Comparison of ENCODE assay signal across 9 cellular contexts in genomic region chr2:219289537-219290361, GRCh38. TPM values are rescaled to one million over a fixed set of nuclear protein-coding genes. Genes with fewer than 3 reads are reported as not detected.
DNase-seq lines count a peak whose midpoint lies in the region; ATAC-seq and TF ChIP-seq lines count a peak whose summit lies in the region.
"Had no signal": no experiment of that assay in that cellular context is flagged by ENCODE, and none has a peak within 500 bp of the region (broad histone marks: within the 10 kb centered on the region; RNA-seq: fewer than 3 reads in every experiment).

No MANE protein-coding gene starts in this region.

- ATAC-seq in effector memory CD8-positive, alpha-beta T cell (replicated peaks), result no peak
- ATAC-seq in HG03342 (IDR thresholded peaks at IDR 0.05; ENCODE audit: unreplicated experiment), result no peak
- no peak for ATAC-seq in CD8-positive, alpha-beta T cell

- H3K79me2 ChIP-seq in ACC112 (ENCODE audit: control insufficient read depth, insufficient read depth, low read length, unreplicated experiment), result no peaks in the 10 kb centered on the region

- no peaks in the 10 kb centered on the region for H3K36me3 ChIP-seq in ACC112 (ENCODE audit: insufficient read depth, low read length)
- peaks cover 7% of the 10 kb centered on the region for H3K36me3 ChIP-seq in CD8-positive, alpha-beta T cell (ENCODE audit: insufficient read depth, low read length)

- no peak overlapping the region for H3K4me3 Mint-ChIP-seq in effector memory CD8-positive, alpha-beta T cell
- no peak overlapping the region for H3K4me3 Mint-ChIP-seq in activated CD4-positive, alpha-beta memory T cell treated with anti-CD3 and anti-CD28 coated beads, Interleukin-2, amount 10 ng/mL, durations not matched to agents 7 days and 5 days
- no peak overlapping the region for H3K4me3 Mint-ChIP-seq in CD8-positive, alpha-beta T cell

- H3K27ac ChIP-seq in ACC112 (ENCODE audit: low read depth, low read length), result peak overlapping the region; percentile 55; the same call in 1 of the 2 replicates
- H3K27ac ChIP-seq in CD8-positive, alpha-beta T cell (ENCODE audit: low read depth, low read length), result no peak overlapping the region

- POLR2A ChIA-PET in activated CD4-positive, alpha-beta memory T cell treated with anti-CD3 and anti-CD28 coated beads, Interleukin-2, amount 10 ng/mL, durations not matched to agents 7 days and 5 days (lab: Charles Lee), result interaction anchor here (6.0 kb wide), 1 partner anchor 9 kb away, joined by 69 read pairs; the partner anchor contains the start of gene DNAJB2
- POLR2A ChIA-PET in CD8-positive, alpha-beta T cell (lab: Charles Lee), result interaction anchor here (0.7 to 1.9 kb wide), 2 partner anchors 10 to 14 kb away, joined by 3 to 6 read pairs; partner anchors contain the start of gene DNAJB2

- no peaks in the 10 kb centered on the region for H3K27me3 Mint-ChIP-seq in effector memory CD8-positive, alpha-beta T cell
- peaks cover 5% of the 10 kb centered on the region for H3K27me3 Mint-ChIP-seq in activated CD4-positive, alpha-beta memory T cell treated with anti-CD3 and anti-CD28 coated beads, Interleukin-2, amount 10 ng/mL, durations not matched to agents 7 days and 5 days
- H3K27me3 Mint-ChIP-seq in CD8-positive, alpha-beta T cell (ENCODE audit: low read depth), result no peaks in the 10 kb centered on the region

- H3K27ac Mint-ChIP-seq in effector memory CD8-positive, alpha-beta T cell, result peak overlapping the region; percentile 49 to 52
- H3K27ac Mint-ChIP-seq in activated CD4-positive, alpha-beta memory T cell treated with anti-CD3 and anti-CD28 coated beads, Interleukin-2, amount 10 ng/mL, durations not matched to agents 7 days and 5 days, result no peak overlapping the region
- no peak overlapping the region for H3K27ac Mint-ChIP-seq in CD8-positive, alpha-beta T cell

- no peak overlapping the region for H3K4me3 ChIP-seq in ACC112 (ENCODE audit: low read depth, low read length)
- no peak overlapping the region for H3K4me3 ChIP-seq in CD8-positive, alpha-beta T cell (ENCODE audit: low read depth, low read length)

- intact Hi-C loops in CD8-positive, alpha-beta T cell (cut with DNase I, micrococcal nuclease), result no loop called here

- H2AFZ ChIP-seq in ACC112 (ENCODE audit: low read length, unreplicated experiment), result no peak overlapping the region

- peaks cover 23% of the 10 kb centered on the region for H3K36me3 Mint-ChIP-seq in effector memory CD8-positive, alpha-beta T cell (ENCODE audit: insufficient read depth)
- H3K36me3 Mint-ChIP-seq in activated CD4-positive, alpha-beta memory T cell treated with anti-CD3 and anti-CD28 coated beads, Interleukin-2, amount 10 ng/mL, durations not matched to agents 7 days and 5 days (ENCODE audit: low read depth), result peaks cover 4% of the 10 kb centered on the region
- peaks cover 17% of the 10 kb centered on the region for H3K36me3 Mint-ChIP-seq in CD8-positive, alpha-beta T cell

- peaks cover 20% of the 10 kb centered on the region for H3K4me1 ChIP-seq in ACC112 (ENCODE audit: control insufficient read depth, insufficient read depth, low read length, unreplicated experiment)
- peaks cover 7% of the 10 kb centered on the region for H3K4me1 ChIP-seq in CD8-positive, alpha-beta T cell (ENCODE audit: insufficient read depth, low read length)

- peak; percentile 15 for DNase-seq in MV-4-11 (lab: John Stamatoyannopoulos, UW)
- DNase-seq in effector memory CD8-positive, alpha-beta T cell, result no peak
- peak; percentile 72 for DNase-seq in middle frontal gyrus (ENCODE audit: extremely low spot score, low spot score)
- no peak for DNase-seq in activated CD4-positive, alpha-beta memory T cell treated with anti-CD3 and anti-CD28 coated beads, Interleukin-2, amount 10 ng/mL, durations not matched to agents 7 days and 5 days
- DNase-seq in DMS114 treated with DMSO at 0.1 percent for 48 hours (lab: John Stamatoyannopoulos, UW; ENCODE audit: unreplicated experiment), result no peak
- DNase-seq in CD8-positive, alpha-beta T cell, result no peak
- DNase-seq: MM.1S had no signal

- peaks cover 7 to 9% of the 10 kb centered on the region in 2 donors for H3K4me1 Mint-ChIP-seq in effector memory CD8-positive, alpha-beta T cell (ENCODE audit: low read depth in 2 of 2)
- H3K4me1 Mint-ChIP-seq in activated CD4-positive, alpha-beta memory T cell treated with anti-CD3 and anti-CD28 coated beads, Interleukin-2, amount 10 ng/mL, durations not matched to agents 7 days and 5 days, result peaks cover 6% of the 10 kb centered on the region
- peaks cover 10% of the 10 kb centered on the region for H3K4me1 Mint-ChIP-seq in CD8-positive, alpha-beta T cell (ENCODE audit: low read depth)

- CTCF ChIA-PET in activated CD4-positive, alpha-beta memory T cell treated with anti-CD3 and anti-CD28 coated beads, Interleukin-2, amount 10 ng/mL, durations not matched to agents 7 days and 5 days (lab: Charles Lee), result interaction anchor here (6.4 to 7.9 kb wide), 2 partner anchors 10 to 132 kb away, joined by 122 to 206 read pairs; partner anchors contain the start of genes DNAJB2 and NHEJ1
- CTCF ChIA-PET in CD8-positive, alpha-beta T cell (lab: Charles Lee), result interaction anchor here (1.5 to 10.7 kb wide), 3 partner anchors 10 to 35 kb away, joined by 4 to 269 read pairs (median 5); partner anchors contain the start of gene DNAJB2

- no peaks in the 10 kb centered on the region for H3K9me3 ChIP-seq in CD8-positive, alpha-beta T cell (ENCODE audit: low read length)

- H3K9me3 Mint-ChIP-seq in effector memory CD8-positive, alpha-beta T cell, result no peaks in the 10 kb centered on the region
- no peaks in the 10 kb centered on the region for H3K9me3 Mint-ChIP-seq in activated CD4-positive, alpha-beta memory T cell treated with anti-CD3 and anti-CD28 coated beads, Interleukin-2, amount 10 ng/mL, durations not matched to agents 7 days and 5 days
- H3K9me3 Mint-ChIP-seq in CD8-positive, alpha-beta T cell, result no peaks in the 10 kb centered on the region

- H3K27me3 ChIP-seq in ACC112 (ENCODE audit: insufficient read depth, low read length), result no peaks in the 10 kb centered on the region
- no peaks in the 10 kb centered on the region for H3K27me3 ChIP-seq in CD8-positive, alpha-beta T cell (ENCODE audit: insufficient read depth, low read length)

- no peak for TF ChIP-seq CTCF in CD8-positive, alpha-beta T cell (IDR thresholded peaks at IDR 0.05)

RNA-seq across cellular contexts. Expression of gene DNAJB2, which starts 10.6 kb away (rescaled TPM):
- total RNA-seq in activated CD4-positive, alpha-beta memory T cell treated with anti-CD3 and anti-CD28 coated beads, Interleukin-2, amount 10 ng/mL, durations not matched to agents 7 days and 5 days, result 10 to 100 TPM; 57.0 to 59.7 TPM
- total RNA-seq in CD8-positive, alpha-beta T cell, result 100 to 1,000 TPM; 108 to 123 TPM

RNA-seq across cellular contexts. Expression of gene PTPRN, which starts 19.5 kb away (rescaled TPM):
- total RNA-seq in activated CD4-positive, alpha-beta memory T cell treated with anti-CD3 and anti-CD28 coated beads, Interleukin-2, amount 10 ng/mL, durations not matched to agents 7 days and 5 days, result under 1 TPM; 0.28 to 0.33 TPM
- under 1 TPM; 0.39 to 0.46 TPM for total RNA-seq in CD8-positive, alpha-beta T cell

RNA-seq across cellular contexts. Expression of gene TUBA4A, which starts 36.0 kb away (rescaled TPM):
- total RNA-seq in activated CD4-positive, alpha-beta memory T cell treated with anti-CD3 and anti-CD28 coated beads, Interleukin-2, amount 10 ng/mL, durations not matched to agents 7 days and 5 days, result 100 to 1,000 TPM; 313 to 344 TPM
- total RNA-seq in CD8-positive, alpha-beta T cell, result 100 to 1,000 TPM; 322 TPM

RNA-seq across cellular contexts. Expression of gene TUBA4B, which starts 36.7 kb away (rescaled TPM):
- not detected for total RNA-seq in activated CD4-positive, alpha-beta memory T cell treated with anti-CD3 and anti-CD28 coated beads, Interleukin-2, amount 10 ng/mL, durations not matched to agents 7 days and 5 days
- total RNA-seq in CD8-positive, alpha-beta T cell, result not detected

RNA-seq across cellular contexts. Expression of gene RESP18, which starts 42.8 kb away (rescaled TPM):
- total RNA-seq in activated CD4-positive, alpha-beta memory T cell treated with anti-CD3 and anti-CD28 coated beads, Interleukin-2, amount 10 ng/mL, durations not matched to agents 7 days and 5 days, result not detected
- not detected for total RNA-seq in CD8-positive, alpha-beta T cell

Comparison
In these comparisons a context has a peak if more than half of its experiments do, and no peak if none do; other contexts are left out.
1. DNase-seq: peak in MV-4-11 (single experiment) and middle frontal gyrus (single experiment); none in effector memory CD8-positive, alpha-beta T cell (0 of 3), activated CD4-positive, alpha-beta memory T cell treated with anti-CD3 and anti-CD28 coated beads, Interleukin-2, amount 10 ng/mL, durations not matched to agents 7 days and 5 days (single experiment), DMS114 treated with DMSO at 0.1 percent for 48 hours (single experiment) and CD8-positive, alpha-beta T cell (0 of 7).
2. H3K27ac Mint-ChIP-seq: peak in effector memory CD8-positive, alpha-beta T cell (2 of 2); none in activated CD4-positive, alpha-beta memory T cell treated with anti-CD3 and anti-CD28 coated beads, Interleukin-2, amount 10 ng/mL, durations not matched to agents 7 days and 5 days (single experiment) and CD8-positive, alpha-beta T cell (single experiment).